ENCODE assay signal across 10 cellular contexts in the genomic region with DNA sequence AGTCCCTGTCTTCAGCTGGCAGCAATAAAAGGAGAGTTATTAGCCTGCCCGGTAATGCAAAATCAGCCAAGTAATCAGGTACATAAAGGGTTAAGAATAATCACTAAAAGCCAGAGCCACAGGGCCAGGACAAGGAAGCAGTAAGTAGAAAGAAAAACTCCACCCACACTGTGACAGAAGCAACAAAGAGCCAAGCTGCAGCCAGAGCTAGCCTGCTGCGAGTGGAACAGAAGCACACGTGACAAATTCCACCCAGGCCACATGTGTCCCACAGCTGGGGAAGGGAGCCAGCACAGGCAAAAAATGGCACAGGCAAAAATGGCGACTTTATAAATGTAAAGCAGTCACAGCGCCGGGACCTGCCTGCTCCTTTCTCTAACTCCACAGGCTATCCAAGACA. TPM values are rescaled to one million over a fixed set of nuclear protein-coding genes. Genes with fewer than 3 reads are reported as not detected.
"Had no signal": no experiment of that assay in that cellular context is flagged by ENCODE, and none has a peak within 500 bp of the region (broad histone marks: within the 10 kb centered on the region; RNA-seq: fewer than 3 reads in every experiment).

No MANE protein-coding gene starts in this region.

RNA-seq across cellular contexts. Expression of gene BPY2, which starts 39.3 kb away (rescaled TPM):
- total RNA-seq: OCI-LY7, PC-3, PC-9, Peyer's patch, RPMI7951, SJCRH30, SJSA1, SK-MEL-5, T-cell had no signal
- polyA plus RNA-seq: SK-N-SH had no signal
